ENCODE assay signal across 24 cellular contexts in the genomic region with DNA sequence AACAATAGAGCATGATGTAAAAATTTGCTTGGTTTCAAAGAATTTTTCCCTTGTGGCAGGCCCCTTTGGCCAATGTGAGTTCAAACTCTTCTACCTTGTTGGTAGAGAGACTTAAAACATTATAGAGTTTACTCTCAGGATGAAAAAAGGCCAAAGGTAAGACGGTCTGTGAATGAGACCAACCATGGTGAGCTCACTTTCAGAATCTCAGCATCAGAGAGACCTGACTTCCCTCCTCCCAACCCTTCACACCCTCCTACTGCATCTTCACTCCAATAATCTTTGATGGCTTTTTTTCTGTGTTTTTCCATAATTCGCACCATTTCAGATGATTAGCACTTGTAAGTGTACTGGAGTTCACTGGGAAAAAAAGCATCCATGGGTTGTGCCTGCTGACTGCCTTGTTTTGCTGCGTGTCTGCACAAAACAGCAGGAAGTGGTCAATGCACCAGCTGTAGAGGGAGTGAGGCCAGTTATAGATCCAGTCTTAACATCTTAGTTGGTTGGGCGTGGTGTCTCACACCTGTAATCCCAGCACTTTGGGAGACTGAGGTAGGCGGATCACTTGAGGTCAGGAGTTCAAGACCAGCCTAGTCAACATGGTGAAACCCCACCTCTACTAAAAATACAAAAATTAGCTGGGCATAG.
DNase-seq lines count a peak whose midpoint lies in the region; ATAC-seq, FAIRE-seq and TF ChIP-seq lines count a peak whose summit lies in the region.
"Had no signal": no experiment of that assay in that cellular context is flagged by ENCODE, and none has a peak within 500 bp of the region (broad histone marks: within the 10 kb centered on the region; RNA-seq: fewer than 3 reads in every experiment).

No MANE protein-coding gene starts in this region.

- intact Hi-C loops in vagina (cut with DNase I): no loop called here

- H3K9ac ChIP-seq in adipocyte (ENCODE audit: low read length): no peak overlapping the region

- no peak overlapping the region for H3K27ac ChIP-seq in vagina
- H3K27ac ChIP-seq: SK-N-MC had no signal

- ATAC-seq in GM19351 (IDR thresholded peaks at IDR 0.05; ENCODE audit: unreplicated experiment) (peak; percentile 49), GM18909 (IDR thresholded peaks at IDR 0.05; ENCODE audit: poor library complexity, unreplicated experiment) (no peak), HG02840 (IDR thresholded peaks at IDR 0.05; ENCODE audit: low FRiP score, unreplicated experiment) (no peak)
- ATAC-seq: GM23338, HepG2 had no signal

- H3K36me3 ChIP-seq in adipocyte (ENCODE audit: control insufficient read depth, insufficient read depth, low read length, severe bottlenecking) (no peaks in the 10 kb centered on the region), vagina (no peaks in the 10 kb centered on the region)

- H3K9me3 ChIP-seq in adipocyte (ENCODE audit: control insufficient read depth, low read length) (no peaks in the 10 kb centered on the region), vagina (no peaks in the 10 kb centered on the region)

- no peak for TF ChIP-seq POLR2A in GM12891 (IDR thresholded peaks at IDR 0.05; ENCODE audit: low read depth, low read length)
- TF ChIP-seq POLR2A in vagina (IDR thresholded peaks at IDR 0.05): no peak

- no peak overlapping the region for H3K4me3 ChIP-seq in adipocyte (ENCODE audit: low read length)
- no peak overlapping the region for H3K4me3 ChIP-seq in vagina
- H3K4me3 ChIP-seq: GM23338, SK-N-MC had no signal

- peaks cover 30% of the 10 kb centered on the region for H3K4me1 ChIP-seq in adipocyte (ENCODE audit: control insufficient read depth, insufficient read depth, low read length)
- H3K4me1 ChIP-seq in vagina: peaks cover 13% of the 10 kb centered on the region

- DNase-seq in GM12891 (ENCODE audit: insufficient read length, low spot score) (no peak), adipocyte (ENCODE audit: low read depth) (peak; percentile 20), islet precursor cell (peak; percentile 18), vagina (ENCODE audit: extremely low spot score in 2 of 2) (no peak), middle frontal gyrus (ENCODE audit: extremely low spot score, low spot score) (no peak)
- DNase-seq: ACHN; C1 segment of cervical spinal cord; HCEC 1CT; KG1; NCI-H1105 treated with DMSO at 0.1 percent for 48 hours; NCI-H1694; NCI-H2081 treated with DMSO at 0.1 percent for 48 hours; NCI-H446 treated with DMSO at 0.1 percent for 48 hours; NCI-H69; NK-92 treated with Interleukin-12 subunit alpha and Interleukin-12 subunit beta, amount 100 ng/mL, for 24 hours; Right ventricle myocardium superior had no signal

- no peaks in the 10 kb centered on the region for H3K27me3 ChIP-seq in adipocyte (replicated peaks; ENCODE audit: control insufficient read depth, insufficient read depth, low read length)
- no peaks in the 10 kb centered on the region for H3K27me3 ChIP-seq in vagina

- FAIRE-seq in GM12891 (lab: Jason Lieb, UNC): peak; percentile 41
- FAIRE-seq: D721Med, HepG2, RCC 7860 had no signal

- no peak for TF ChIP-seq CTCF in vagina (IDR thresholded peaks at IDR 0.05)

TF ChIP-seq in GM12891, 5 proteins besides CTCF, POLR2A, EP300 and RAD21:
- TF ChIP-seq SPI1 (IDR thresholded peaks at IDR 0.05; ENCODE audit: low read depth, low read length): peak; percentile 31
- TF ChIP-seq PAX5 (IDR thresholded peaks at IDR 0.05; ENCODE audit: insufficient read depth, low read length, severe bottlenecking): no peak
- TF ChIP-seq TAF1 (IDR thresholded peaks at IDR 0.05; ENCODE audit: low read depth, low read length): no peak
- no peak for TF ChIP-seq POLR2AphosphoS5 (IDR thresholded peaks at IDR 0.05; ENCODE audit: low read depth, low read length)
- no peak for TF ChIP-seq POU2F2 (IDR thresholded peaks at IDR 0.05; ENCODE audit: low read depth, low read length)

Comparison
In these comparisons a context has a peak if more than half of its experiments do, and no peak if none do; other contexts are left out.
1. DNase-seq: peak in adipocyte (single experiment) and islet precursor cell (single experiment); none in GM12891 (single experiment), vagina (0 of 2) and middle frontal gyrus (single experiment).